ENCODE assay signal across 31 cellular contexts in the genomic region with DNA sequence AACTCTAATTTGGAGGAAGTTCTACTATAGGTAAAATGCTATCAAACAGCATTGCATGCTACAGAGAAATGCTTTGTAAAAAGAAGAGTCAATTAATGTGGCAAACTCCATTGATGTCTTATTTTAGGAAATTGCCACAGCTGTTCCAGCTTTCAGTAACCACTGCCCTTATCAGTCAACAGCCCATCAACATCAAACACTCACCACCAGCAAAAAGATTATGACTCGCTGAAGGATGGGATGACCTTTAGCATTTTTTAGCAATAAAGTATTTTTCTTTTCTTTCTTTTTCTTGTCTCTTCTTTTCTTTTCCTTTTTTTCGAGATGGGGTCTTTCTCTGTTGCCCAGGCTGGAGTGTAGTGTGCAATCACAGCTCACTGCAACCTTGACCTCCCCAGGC. TPM values are rescaled to one million over a fixed set of nuclear protein-coding genes. Genes with fewer than 3 reads are reported as not detected.
"Had no signal": no experiment of that assay in that cellular context is flagged by ENCODE, and none has a peak within 500 bp of the region (broad histone marks: within the 10 kb centered on the region; RNA-seq: fewer than 3 reads in every experiment).

No MANE protein-coding gene starts in this region.

- H3K4me3 ChIP-seq: left lung, lower lobe of right lung, pancreas, prostate gland, spleen, suprapubic skin, thoracic aorta, tibial artery, upper lobe of right lung had no signal

- H3K27ac Mint-ChIP-seq: immature natural killer cell; naive B cell; natural killer cell; stimulated activated effector memory CD8-positive, alpha-beta T cell treated with anti-CD3 and anti-CD28 coated beads, Interleukin-12 subunit alpha, Interleukin-12 subunit beta, amount 100 ng/mL, for 72 hours had no signal

- H3K4me3 Mint-ChIP-seq: immature natural killer cell; natural killer cell; stimulated activated effector memory CD8-positive, alpha-beta T cell treated with anti-CD3 and anti-CD28 coated beads, Interleukin-12 subunit alpha, Interleukin-12 subunit beta, amount 100 ng/mL, for 72 hours had no signal

- H3K27me3 ChIP-seq: left lung, pancreas, spleen, suprapubic skin, tibial artery, upper lobe of right lung had no signal

- H3K4me1 Mint-ChIP-seq: immature natural killer cell; naive B cell; natural killer cell; stimulated activated effector memory CD8-positive, alpha-beta T cell treated with anti-CD3 and anti-CD28 coated beads, Interleukin-12 subunit alpha, Interleukin-12 subunit beta, amount 100 ng/mL, for 72 hours had no signal

- H3K36me3 ChIP-seq: left lung, lower lobe of right lung, pancreas, prostate gland, spleen, suprapubic skin, thoracic aorta, tibial artery, upper lobe of right lung had no signal

- H3K27me3 Mint-ChIP-seq: naive B cell had no signal

- FAIRE-seq: islet of Langerhans, kidney, pancreas, small intestine, urothelium cell line had no signal

- H3K36me3 Mint-ChIP-seq: immature natural killer cell; naive B cell; natural killer cell; stimulated activated effector memory CD8-positive, alpha-beta T cell treated with anti-CD3 and anti-CD28 coated beads, Interleukin-12 subunit alpha, Interleukin-12 subunit beta, amount 100 ng/mL, for 72 hours had no signal

- H3K27ac ChIP-seq: left lung, lower lobe of right lung, pancreas, prostate gland, spleen, suprapubic skin, thoracic aorta, tibial artery, upper lobe of right lung had no signal

- ATAC-seq: left colon; left lung; lower lobe of right lung; natural killer cell; pancreas; right cardiac atrium; sciatic nerve; stimulated activated effector memory CD8-positive, alpha-beta T cell treated with anti-CD3 and anti-CD28 coated beads, Interleukin-12 subunit alpha, Interleukin-12 subunit beta, amount 100 ng/mL, for 72 hours; upper lobe of right lung had no signal

- DNase-seq: hippocampal formation; immature natural killer cell; kidney; left colon; left lung; lower lobe of right lung; mammary epithelial cell; mesenchymal stem cell; naive B cell; natural killer cell; nucleus accumbens; pancreas; posterior cingulate gyrus; retina; right cardiac atrium; small intestine; spleen; stimulated activated CD4-positive, alpha-beta T cell treated with anti-CD3 and anti-CD28 coated beads, Interleukin-4, amount 100 ng/mL, for 24 hours; stimulated activated naive CD4-positive, alpha-beta T cell treated with Interleukin-2 at 50 U/mL for 16 hours; tibial artery; trophoblast cell; upper lobe of right lung had no signal

- H3K4me1 ChIP-seq: left lung, lower lobe of right lung, pancreas, prostate gland, spleen, suprapubic skin, tibial artery, upper lobe of right lung had no signal

- H3K9me3 Mint-ChIP-seq: immature natural killer cell; natural killer cell; stimulated activated effector memory CD8-positive, alpha-beta T cell treated with anti-CD3 and anti-CD28 coated beads, Interleukin-12 subunit alpha, Interleukin-12 subunit beta, amount 100 ng/mL, for 72 hours had no signal

- H3K9me3 ChIP-seq: left lung, lower lobe of right lung, pancreas, prostate gland, spleen, suprapubic skin, thoracic aorta, tibial artery, upper lobe of right lung had no signal

RNA-seq across cellular contexts. Expression of a gene that starts 26.0 kb away (rescaled TPM):
- total RNA-seq: mammary epithelial cell, osteoblast had no signal
- polyA plus RNA-seq: immature natural killer cell, mammary epithelial cell, neural cell had no signal
